In the genomic region with DNA sequence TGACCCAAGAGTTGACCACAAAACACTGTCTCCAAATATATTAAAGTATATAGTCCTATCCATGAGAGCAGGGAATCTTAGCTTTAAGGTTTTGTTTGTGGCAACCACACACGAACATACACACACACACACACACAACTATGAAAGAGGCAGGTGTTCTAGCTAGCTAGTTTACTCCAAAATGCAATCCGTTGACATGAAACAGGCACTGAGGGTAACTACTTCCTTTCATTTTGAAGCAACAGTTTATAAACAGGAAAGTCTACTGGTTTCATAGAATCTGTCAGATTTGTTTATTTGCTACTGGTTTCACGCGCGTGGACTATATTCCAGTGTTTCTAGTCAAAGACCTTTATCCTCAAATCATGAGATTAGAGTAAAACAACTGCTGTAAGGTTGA, we compare ENCODE assay signal across 22 cellular contexts. TPM values are rescaled to one million over a fixed set of nuclear protein-coding genes. Genes with fewer than 3 reads are reported as not detected.
"Had no signal": no experiment of that assay in that cellular context is flagged by ENCODE, and none has a peak within 500 bp of the region (broad histone marks: within the 10 kb centered on the region; RNA-seq: fewer than 3 reads in every experiment).

No MANE protein-coding gene starts in this region.

- H3K27ac ChIP-seq: HL-60, RWPE1, SJCRH30 had no signal

- H3K4me1 Mint-ChIP-seq: IgD-negative memory B cell had no signal

- H3K9me3 ChIP-seq: MG63, SJCRH30 had no signal

- H3K4me3 ChIP-seq: MG63, SJCRH30 had no signal

- DNase-seq: Karpas-422, KBM-7, MG63, NCI-H1092 treated with DMSO at 0.1 percent for 48 hours, NCI-H1436, NCI-H187, NCI-H2029, NCI-H2081 treated with DMSO at 0.1 percent for 48 hours, NCI-H2171, NCI-H226, NCI-H446, NCI-H510A, NCI-H524 treated with DMSO at 0.1 percent for 48 hours, NCI-H69, NCI-H774, SHP77 treated with DMSO at 0.1 percent for 48 hours, SJCRH30 had no signal

- H3K36me3 ChIP-seq: MG63, SJCRH30 had no signal

- H3K4me3 Mint-ChIP-seq: IgD-negative memory B cell had no signal

- H3K27ac Mint-ChIP-seq: IgD-negative memory B cell had no signal

- H3K4me1 ChIP-seq: SJCRH30 had no signal

- H3K27me3 ChIP-seq: MG63, SJCRH30 had no signal

- ATAC-seq: SK-N-SH treated with all-trans-retinoic acid at 6 μM for 48 hours had no signal

RNA-seq across cellular contexts. Expression of a gene that starts 14.9 kb away (rescaled TPM):
- total RNA-seq: SJCRH30; T-helper 1 cell treated with Interleukin-12 subunit alpha and Interleukin-12 subunit beta and Interleukin-4 antibody, amounts not matched to agents 30 ng/mL and 1 ng/mL, for 36 hours had no signal
- polyA plus RNA-seq: IgD-negative memory B cell had no signal
